ENCODE assay signal across 30 cellular contexts in genomic region chr5:34020717-34021116, GRCh38. TPM values are rescaled to one million over a fixed set of nuclear protein-coding genes. Genes with fewer than 3 reads are reported as not detected.
"Had no signal": no experiment of that assay in that cellular context is flagged by ENCODE, and none has a peak within 500 bp of the region (broad histone marks: within the 10 kb centered on the region; RNA-seq: fewer than 3 reads in every experiment).

No MANE protein-coding gene starts in this region.

- H3K9me3 Mint-ChIP-seq: activated naive CD4-positive, alpha-beta T cell treated with anti-CD3 and anti-CD28 coated beads, Interleukin-2, amount 50 U/mL, for 72 hours; central memory CD8-positive, alpha-beta T cell; dendritic cell treated with granulocyte-macrophage colony-stimulating factor and Interleukin-4, amounts not matched to agents 40 ng/mL and 50 ng/mL, for 4 days; endodermal cell; naive B cell; neural crest cell had no signal

- H3K27ac Mint-ChIP-seq: dendritic cell treated with granulocyte-macrophage colony-stimulating factor and Interleukin-4, amounts not matched to agents 40 ng/mL and 50 ng/mL, for 4 days had no signal

- H3K36me3 ChIP-seq: right atrium auricular region, WERI-Rb-1 had no signal

- FAIRE-seq: bronchial epithelial cell had no signal

- H3K9me3 ChIP-seq: heart left ventricle, left lung, lower lobe of right lung, right atrium auricular region, suprapubic skin, tibial artery had no signal

- H3K27ac ChIP-seq: foreskin keratinocyte, lower lobe of right lung, parathyroid adenoma, right atrium auricular region, suprapubic skin, tibial artery, WERI-Rb-1 had no signal

- H3K27me3 ChIP-seq: foreskin keratinocyte, heart left ventricle, left lung, right atrium auricular region, suprapubic skin, tibial artery had no signal

- H3K4me3 Mint-ChIP-seq: central memory CD8-positive, alpha-beta T cell; dendritic cell treated with granulocyte-macrophage colony-stimulating factor and Interleukin-4, amounts not matched to agents 40 ng/mL and 50 ng/mL, for 4 days; endodermal cell; naive B cell; neural crest cell had no signal

- ATAC-seq: activated CD4-positive, CD25-positive, alpha-beta regulatory T cell treated with anti-CD3 and anti-CD28 coated beads, Interleukin-2, amount 50 U/mL, for 24 hours; activated naive CD4-positive, alpha-beta T cell treated with anti-CD3 and anti-CD28 coated beads, Interleukin-2, amount 50 U/mL, for 72 hours; esophagus mucosa; foreskin keratinocyte; heart left ventricle; left lung; lower lobe of right lung had no signal

- H3K4me1 ChIP-seq: foreskin keratinocyte, left lung, lower lobe of right lung, parathyroid adenoma, suprapubic skin, tibial artery had no signal

- H3K27me3 Mint-ChIP-seq: central memory CD8-positive, alpha-beta T cell; dendritic cell treated with granulocyte-macrophage colony-stimulating factor and Interleukin-4, amounts not matched to agents 40 ng/mL and 50 ng/mL, for 4 days; naive B cell had no signal

- H3K4me3 ChIP-seq: heart left ventricle, left lung, lower lobe of right lung, right atrium auricular region, suprapubic skin, tibial artery had no signal

- H3K4me1 Mint-ChIP-seq: naive B cell, neural crest cell had no signal

- DNase-seq: activated CD4-positive, alpha-beta T cell treated with anti-CD3 and anti-CD28 coated beads, Interleukin-2, amount 50 U/mL, for 1 hour; activated naive CD4-positive, alpha-beta T cell; activated T-cell treated with anti-CD3 and anti-CD28 coated beads, Interleukin-2, amount 50 U/mL, for 48 hours; endodermal cell; heart left ventricle; kidney glomerular epithelial cell; left lung; lower lobe of right lung; mesendoderm; naive B cell; occipital lobe; stimulated activated CD4-positive, alpha-beta T cell treated with anti-CD3 and anti-CD28 coated beads, Interleukin-15, amount 100 ng/mL, for 24 hours; stimulated activated CD4-positive, alpha-beta T cell treated with anti-CD3 and anti-CD28 coated beads, Interleukin-2, amount 100 ng/mL, for 24 hours; stimulated activated naive CD4-positive, alpha-beta T cell; T-helper 1 cell; T1000; tibial artery; WERI-Rb-1 had no signal

RNA-seq across cellular contexts. Expression of gene SLC45A2, which starts 36.2 kb away (rescaled TPM):
- total RNA-seq: bronchial epithelial cell, esophagus mucosa, foreskin keratinocyte, left lung, lower lobe of right lung, ureter had no signal
- polyA plus RNA-seq: foreskin keratinocyte, heart left ventricle had no signal
